1 cellular context compared by ENCODE assay signal in genomic region chr6:37628611-37629320, GRCh38.
TF ChIP-seq lines count a peak whose summit lies in the region.

No MANE protein-coding gene starts in this region.

TF ChIP-seq in endothelial cell of umbilical vein, 7 proteins besides CTCF, POLR2A, EP300 and RAD21 (continued from another document):
- no peak for TF ChIP-seq EZH2 (IDR thresholded peaks at IDR 0.05; ENCODE audit: borderline replicate concordance, low read depth, low read length, severe bottlenecking)
- no peak for TF ChIP-seq POLR2AphosphoS5 (IDR thresholded peaks at IDR 0.05; ENCODE audit: insufficient read depth, low read depth, low read length)
